ENCODE assay signal across 34 cellular contexts in genomic region chr12:113755098-113755497, GRCh38.
"Had no signal": no experiment of that assay in that cellular context is flagged by ENCODE, and none has a peak within 500 bp of the region (broad histone marks: within the 10 kb centered on the region; RNA-seq: fewer than 3 reads in every experiment).

No MANE protein-coding gene starts in this region.

- ATAC-seq: activated CD8-positive, alpha-beta T cell treated with anti-CD3 and anti-CD28 coated beads for 36 hours; activated naive CD4-positive, alpha-beta T cell treated with anti-CD3 and anti-CD28 coated beads, Interleukin-2, amount 50 U/mL, for 72 hours; activated T-cell treated with anti-CD3 and anti-CD28 coated beads, Interleukin-2, amount 50 U/mL, for 4 hours; activated T-cell treated with anti-CD3 and anti-CD28 coated beads, Interleukin-2, amount 50 U/mL, for 72 hours; activated T-helper 17 cell treated with anti-CD3 and anti-CD28 coated beads, Interleukin-2, amount 50 U/mL, for 72 hours; body of pancreas had no signal

- H3K4me3 ChIP-seq: adrenal gland, body of pancreas, breast epithelium, cardiac muscle cell had no signal

- H3K9me3 ChIP-seq: adrenal gland, body of pancreas had no signal

- H3K36me3 ChIP-seq: adrenal gland, brain microvascular endothelial cell, breast epithelium, cardiac muscle cell had no signal

- FAIRE-seq: astrocyte had no signal

- H3K4me1 ChIP-seq: adrenal gland, body of pancreas, breast epithelium had no signal

- H3K27me3 ChIP-seq: adrenal gland, body of pancreas, brain microvascular endothelial cell, cardiac muscle cell had no signal

- DNase-seq: activated B cell treated with CpG ODN at 0.5 μM for 24 hours; activated CD4-positive, alpha-beta memory T cell treated with anti-CD3 and anti-CD28 coated beads for 36 hours; activated CD4-positive, alpha-beta T cell treated with anti-CD3 and anti-CD28 coated beads for 4 hours; activated CD4-positive, alpha-beta T cell treated with anti-CD3 and anti-CD28 coated beads, Interleukin-2, amount 10 ng/mL, durations not matched to agents 24 days and 14 days; activated CD4-positive, alpha-beta T cell treated with anti-CD3 and anti-CD28 coated beads, Interleukin-2, amount 50 U/mL, for 1 hour; activated CD4-positive, alpha-beta T cell treated with anti-CD3 and anti-CD28 coated beads, Interleukin-2, amount 50 U/mL, for 4 hours; activated CD4-positive, CD25-positive, alpha-beta regulatory T cell treated with anti-CD3 and anti-CD28 coated beads, Interleukin-2, amount 50 U/mL, for 72 hours; activated CD8-positive, alpha-beta memory T cell treated with anti-CD3 and anti-CD28 coated beads, Interleukin-2, amount 50 U/mL, for 4 hours; activated CD8-positive, alpha-beta T cell treated with anti-CD3 and anti-CD28 coated beads for 36 hours; activated effector memory CD4-positive, alpha-beta T cell treated with anti-CD3 and anti-CD28 coated beads, Interleukin-2, amount 50 U/mL, for 16 hours; activated gamma-delta T cell treated with Interleukin-2 at 50 U/mL for 16 hours; activated naive CD4-positive, alpha-beta T cell; activated naive CD4-positive, alpha-beta T cell treated with anti-CD3 and anti-CD28 coated beads for 36 hours; activated naive CD4-positive, alpha-beta T cell treated with anti-CD3 and anti-CD28 coated beads, Interleukin-2, amount 50 U/mL, for 16 hours; activated naive CD8-positive, alpha-beta T cell treated with anti-CD3 and anti-CD28 coated beads for 36 hours; activated T-cell treated with anti-CD3 and anti-CD28 coated beads for 4 hours; activated T-cell treated with anti-CD3 and anti-CD28 coated beads, Interleukin-2, amount 50 U/mL, for 1 hour; activated T-cell treated with anti-CD3 and anti-CD28 coated beads, Interleukin-2, amount 50 U/mL, for 4 hours; activated T-cell treated with anti-CD3 and anti-CD28 coated beads, Interleukin-2, amount 50 U/mL, for 72 hours; adrenal gland; amniotic stem cell; aorta; body of pancreas; brain microvascular endothelial cell; caudate nucleus; cerebellar nuclear complex; T-helper 1 cell; T-helper 2 cell; T-helper 9 cell had no signal
